23 cellular contexts compared by ENCODE assay signal in the genomic region with DNA sequence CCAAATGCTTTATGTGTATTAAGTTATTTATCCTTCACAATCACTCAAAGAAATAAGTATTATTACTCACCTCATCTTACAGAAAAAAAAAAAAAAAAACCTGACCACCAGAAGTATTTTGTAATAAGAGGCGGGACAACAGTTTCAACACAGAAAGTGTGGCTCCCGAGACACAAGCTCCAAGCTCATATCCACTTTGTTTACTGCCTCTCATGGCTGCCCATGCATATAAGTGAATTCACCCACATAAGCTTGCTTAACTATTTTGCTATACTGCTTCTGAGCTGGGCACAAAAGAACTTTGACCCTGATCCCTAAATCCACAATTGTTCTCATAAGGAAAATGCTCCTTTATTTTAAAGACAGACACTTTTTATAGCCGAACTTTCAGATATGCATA.
DNase-seq lines count a peak whose midpoint lies in the region; ATAC-seq and TF ChIP-seq lines count a peak whose summit lies in the region.
"Had no signal": no experiment of that assay in that cellular context is flagged by ENCODE, and none has a peak within 500 bp of the region (broad histone marks: within the 10 kb centered on the region; RNA-seq: fewer than 3 reads in every experiment).

No MANE protein-coding gene starts in this region.

- no peak overlapping the region for H3K27ac ChIP-seq in SJCRH30
- H3K27ac ChIP-seq: 22Rv1, colonic mucosa, parathyroid adenoma, tibial nerve, VCaP had no signal

- no peak for TF ChIP-seq CTCF in fibroblast of villous mesenchyme (IDR thresholded peaks at IDR 0.05; ENCODE audit: insufficient read depth, low read depth, low read length)

- H3K4me1 ChIP-seq in SJCRH30, result no peaks in the 10 kb centered on the region
- H3K4me1 ChIP-seq: colonic mucosa, parathyroid adenoma, tibial nerve had no signal

- no peak overlapping the region for H3K4me3 ChIP-seq in fibroblast of villous mesenchyme (ENCODE audit: low read depth, low read length)
- no peak overlapping the region for H3K4me3 ChIP-seq in SJCRH30
- H3K4me3 ChIP-seq: colonic mucosa, tibial nerve had no signal

- no peak for ATAC-seq in GM18868 (IDR thresholded peaks at IDR 0.05; ENCODE audit: unreplicated experiment)
- ATAC-seq: CD8-positive, alpha-beta T cell; left cardiac atrium; PC-3; SK-N-SH treated with all-trans-retinoic acid at 6 μM for 48 hours; stimulated activated effector memory CD8-positive, alpha-beta T cell treated with anti-CD3 and anti-CD28 coated beads, Interleukin-12 subunit alpha, Interleukin-12 subunit beta, amount 100 ng/mL, for 72 hours had no signal

- H3K36me3 ChIP-seq in SJCRH30, result peaks cover 8% of the 10 kb centered on the region; the same call in 1 of the 2 replicates
- H3K36me3 ChIP-seq: colonic mucosa had no signal

- DNase-seq in SIG-M5 treated with dmso at 0.1 percent for 504 hours (lab: John Stamatoyannopoulos, UW; ENCODE audit: unreplicated experiment) (peak; percentile 51), SIG-M5 (lab: John Stamatoyannopoulos, UW) (no peak), SKM-1 treated with dmso at 0.1 percent for 144 hours (lab: John Stamatoyannopoulos, UW; ENCODE audit: unreplicated experiment) (peak; percentile 81), fibroblast of villous mesenchyme (ENCODE audit: low read depth) (peak; percentile 65), stromal cell of bone marrow (ENCODE audit: low read depth) (peak; percentile 3), SJCRH30 (no peak)
- DNase-seq in activated CD8-positive, alpha-beta memory T cell treated with anti-CD3 and anti-CD28 coated beads, Interleukin-2, amount 50 U/mL, for 48 hours, result no peak
- DNase-seq: activated effector memory CD4-positive, alpha-beta T cell treated with Interleukin-2 at 50 U/mL for 16 hours; CD8-positive, alpha-beta T cell; colonic mucosa; GDM1; HFFc6; KBM-7; left cardiac atrium; NCI-H446; PC-3 had no signal

- peaks cover 6% of the 10 kb centered on the region for H3K9me3 ChIP-seq in SJCRH30 (replicated peaks)
- H3K9me3 ChIP-seq: colonic mucosa had no signal

- no peaks in the 10 kb centered on the region for H3K27me3 ChIP-seq in SJCRH30
- H3K27me3 ChIP-seq: colonic mucosa, tibial nerve had no signal

Comparison
In these comparisons a context has a peak if more than half of its experiments do, and no peak if none do; other contexts are left out.
1. DNase-seq: peak in SIG-M5 treated with dmso at 0.1 percent for 504 hours (single experiment), SKM-1 treated with dmso at 0.1 percent for 144 hours (single experiment), fibroblast of villous mesenchyme (single experiment) and stromal cell of bone marrow (single experiment); none in SIG-M5 (single experiment), SJCRH30 (0 of 2) and activated CD8-positive, alpha-beta memory T cell treated with anti-CD3 and anti-CD28 coated beads, Interleukin-2, amount 50 U/mL, for 48 hours (single experiment).